ENCODE assay signal across 10 cellular contexts in the genomic region with DNA sequence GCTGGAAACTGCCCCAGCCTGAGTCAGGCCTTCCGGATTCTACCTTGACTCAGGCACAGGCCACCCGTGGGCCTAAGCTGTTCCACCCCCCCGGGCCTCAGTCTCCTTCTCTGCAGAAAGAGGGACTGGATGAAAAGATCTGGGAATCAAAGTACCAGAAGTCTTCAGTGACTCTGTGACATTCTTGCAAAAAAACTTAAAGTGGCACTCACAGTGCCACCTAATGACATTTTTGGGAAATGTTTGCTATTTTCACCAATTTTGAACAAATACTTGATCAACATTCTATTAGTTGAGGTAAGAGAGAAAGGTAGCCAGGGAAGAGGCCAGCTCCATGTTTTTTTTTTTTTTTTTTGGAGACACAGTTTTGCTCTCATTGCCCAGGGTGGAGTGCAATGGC. TPM values are rescaled to one million over a fixed set of nuclear protein-coding genes. Genes with fewer than 3 reads are reported as not detected.
DNase-seq lines count a peak whose midpoint lies in the region; ATAC-seq and TF ChIP-seq lines count a peak whose summit lies in the region.
"Had no signal": no experiment of that assay in that cellular context is flagged by ENCODE, and none has a peak within 500 bp of the region (broad histone marks: within the 10 kb centered on the region; RNA-seq: fewer than 3 reads in every experiment).

No MANE protein-coding gene starts in this region.

- no peaks in the 10 kb centered on the region for H3K36me3 ChIP-seq in prostate gland

- no peak overlapping the region for H3K4me3 ChIP-seq in foreskin fibroblast (ENCODE audit: low read depth in 1 of 2, low read length in 2 of 2)
- H3K4me3 ChIP-seq in prostate gland: no peak overlapping the region

- 70% methylated on average over 3 of the region's 3 CpGs for WGBS in prostate gland

- TF ChIP-seq CTCF in 22Rv1 (IDR thresholded peaks at IDR 0.05) (peak; percentile 43), GM10266 (IDR thresholded peaks at IDR 0.05; ENCODE audit: control insufficient read depth, insufficient read depth, low read depth, missing control alignments) (peak; percentile 42), foreskin fibroblast (IDR thresholded peaks at IDR 0.05; ENCODE audit: low read depth, low read length) (peak; percentile 19), prostate gland (IDR thresholded peaks at IDR 0.05) (no peak)

- peaks cover 2% of the 10 kb centered on the region for H3K4me1 ChIP-seq in prostate gland (replicated peaks)

- no peak for DNase-seq in GM10266 (ENCODE audit: extremely low spot score)
- peak; percentile 33 for DNase-seq in RPMI8226
- peak in 1 of 2 donors; percentile 30 for DNase-seq in foreskin fibroblast
- no peak for DNase-seq in ureter (ENCODE audit: low spot score)
- no peak for DNase-seq in iPS-NIHi11 (ENCODE audit: low spot score)
- DNase-seq in prostate gland (ENCODE audit: low spot score): no peak
- DNase-seq: activated CD4-positive, alpha-beta T cell treated with anti-CD3 and anti-CD28 coated beads, Interleukin-2, amount 50 U/mL, for 1 hour; NCI-H2029 had no signal

- H3K9me3 ChIP-seq in prostate gland: no peaks in the 10 kb centered on the region

- no peak overlapping the region for H3K27ac ChIP-seq in 22Rv1
- H3K27ac ChIP-seq in prostate gland: no peak overlapping the region

- intact Hi-C loops in prostate gland (cut with DNase I): loop anchor here (5.0 kb wide), 1 partner anchor 349 kb away; no protein-coding TSS in a partner anchor

- no peak for ATAC-seq in HG03460 (IDR thresholded peaks at IDR 0.05; ENCODE audit: unreplicated experiment)

- TF ChIP-seq POLR2A in prostate gland (IDR thresholded peaks at IDR 0.05): no peak

- H3K27me3 ChIP-seq in prostate gland (replicated peaks; ENCODE audit: insufficient read depth): no peaks in the 10 kb centered on the region

RNA-seq across cellular contexts. Expression of a gene that starts 48.3 kb away (rescaled TPM):
- total RNA-seq in ureter: 21.3 TPM
- total RNA-seq in prostate gland: 10 to 100 TPM; 19.9 to 37.0 TPM

Comparison
In these comparisons a context has a peak if more than half of its experiments do, and no peak if none do; other contexts are left out.
1. CTCF ChIP-seq: peak in 22Rv1 (single experiment), GM10266 (single experiment) and foreskin fibroblast (single experiment); none in prostate gland (0 of 4).